Comparison of ENCODE assay signal across 30 cellular contexts in genomic region chr6:143823463-143824006, GRCh38. TPM values are rescaled to one million over a fixed set of nuclear protein-coding genes. Genes with fewer than 3 reads are reported as not detected.
DNase-seq lines count a peak whose midpoint lies in the region; ATAC-seq, FAIRE-seq and TF ChIP-seq lines count a peak whose summit lies in the region.
"Had no signal": no experiment of that assay in that cellular context is flagged by ENCODE, and none has a peak within 500 bp of the region (broad histone marks: within the 10 kb centered on the region; RNA-seq: fewer than 3 reads in every experiment).

No MANE protein-coding gene starts in this region.

- H3K4me3 Mint-ChIP-seq in activated T-cell treated with anti-CD3 and anti-CD28 coated beads, Interleukin-2, amount 50 U/mL, for 72 hours = no peak overlapping the region
- no peak overlapping the region for H3K4me3 Mint-ChIP-seq in activated T-cell treated with anti-CD3 and anti-CD28 coated beads, Interleukin-2, amount 50 U/mL, for 4 hours
- H3K4me3 Mint-ChIP-seq: activated naive CD8-positive, alpha-beta T cell treated with anti-CD3 and anti-CD28 coated beads, Interleukin-2, amount 50 U/mL, for 24 hours; central memory CD8-positive, alpha-beta T cell; IgD-negative memory B cell; nephron had no signal

- 50% methylated on average over 7 of the region's 7 CpGs for WGBS in K562 (ENCODE audit: insufficient coverage, low coverage, missing lambda C conversion rate)

- no peak overlapping the region for H3K4me3 ChIP-seq in K562
- H3K4me3 ChIP-seq in fibroblast of villous mesenchyme (ENCODE audit: low read depth, low read length) = no peak overlapping the region
- H3K4me3 ChIP-seq in MG63 = no peak overlapping the region
- H3K4me3 ChIP-seq: BLaER1, HAP-1, hepatocyte, transverse colon had no signal

- intact Hi-C loops in K562 (cut with micrococcal nuclease) = no loop called here

- FAIRE-seq in K562 (lab: Jason Lieb, UNC) = peak; percentile 58
- FAIRE-seq: GM19239 had no signal

- no peak for TF ChIP-seq RAD21 in K562 (CRISPR knock-in tag; conservative IDR thresholded peaks at IDR 0.05 in 1 of 2, IDR thresholded peaks at IDR 0.05 in 1 of 2)

- peaks cover 0 to 6% of the 10 kb centered on the region in 2 experiments; a peak in 1 of 5 replicates for H3K4me1 ChIP-seq in K562 (replicated peaks in 1 of 2; ENCODE audit: control insufficient read depth in 2 of 2, insufficient read depth in 2 of 2, low read length in 2 of 2)
- H3K4me1 ChIP-seq: BLaER1, HAP-1, transverse colon had no signal

- H3K36me3 ChIP-seq in K562 (ENCODE audit: control insufficient read depth, insufficient read depth, low read length) (no peaks in the 10 kb centered on the region), MG63 (peaks cover 18% of the 10 kb centered on the region)
- H3K36me3 ChIP-seq: BLaER1, HAP-1 had no signal

- H3K79me2 ChIP-seq in K562 (ENCODE audit: control insufficient read depth, insufficient read depth, low read length) = no peaks in the 10 kb centered on the region
- H3K79me2 ChIP-seq: hepatocyte had no signal

- no peak for ATAC-seq in activated T-cell treated with anti-CD3 and anti-CD28 coated beads, Interleukin-2, amount 50 U/mL, for 72 hours (replicated peaks in 1 of 2)
- ATAC-seq in activated T-cell treated with anti-CD3 and anti-CD28 coated beads, Interleukin-2, amount 50 U/mL, for 4 hours = no peak
- ATAC-seq in K562 = peak; percentile 53
- ATAC-seq: activated naive CD8-positive, alpha-beta T cell treated with anti-CD3 and anti-CD28 coated beads, Interleukin-2, amount 50 U/mL, for 24 hours; stimulated activated naive CD8-positive, alpha-beta T cell treated with anti-CD3 and anti-CD28 coated beads, Interleukin-15, Interleukin-2, amounts not matched to agents 100 U/mL and 50 U/mL, for 24 hours had no signal

- POLR2A ChIA-PET in K562 (lab: Yijun Ruan, JAX) = no interaction called here

- H3K27ac Mint-ChIP-seq in activated T-cell treated with anti-CD3 and anti-CD28 coated beads, Interleukin-2, amount 50 U/mL, for 72 hours = peak overlapping the region; percentile 2
- H3K27ac Mint-ChIP-seq: activated naive CD8-positive, alpha-beta T cell treated with anti-CD3 and anti-CD28 coated beads, Interleukin-2, amount 50 U/mL, for 24 hours; nephron had no signal

- H2AFZ ChIP-seq in K562 (ENCODE audit: low read depth, low read length) = no peak overlapping the region
- H2AFZ ChIP-seq: hepatocyte had no signal

- H4K20me1 ChIP-seq in K562 (replicated peaks; ENCODE audit: control insufficient read depth, insufficient read depth, low read length) = no peaks in the 10 kb centered on the region
- H4K20me1 ChIP-seq: BLaER1 had no signal

- TF ChIP-seq CTCF in K562 (IDR thresholded peaks at IDR 0.05 in 2 of 3, conservative IDR thresholded peaks at IDR 0.05 in 1 of 3; ENCODE audit: insufficient read depth in 2 of 3, low read depth in 1 of 3, low read length in 3 of 3) = no peak
- TF ChIP-seq CTCF in fibroblast of villous mesenchyme (IDR thresholded peaks at IDR 0.05; ENCODE audit: insufficient read depth, low read depth, low read length) = no peak

- peak; percentile 26; the same call in 1 of the 2 replicates for TF ChIP-seq EP300 in K562 (IDR thresholded peaks at IDR 0.05; ENCODE audit: low read length)

- TF ChIP-seq POLR2A in K562 (conservative IDR thresholded peaks at IDR 0.05) = no peak

- H3K27me3 ChIP-seq in K562 (ENCODE audit: control insufficient read depth in 2 of 2, insufficient read depth in 2 of 2, low read length in 2 of 2) (no peaks in the 10 kb centered on the region), MG63 (no peaks in the 10 kb centered on the region)
- H3K27me3 ChIP-seq: BLaER1, hepatocyte, transverse colon had no signal

- no peaks in the 10 kb centered on the region for H3K4me1 Mint-ChIP-seq in activated T-cell treated with anti-CD3 and anti-CD28 coated beads, Interleukin-2, amount 50 U/mL, for 72 hours (ENCODE audit: low read depth)
- no peaks in the 10 kb centered on the region for H3K4me1 Mint-ChIP-seq in activated T-cell treated with anti-CD3 and anti-CD28 coated beads, Interleukin-2, amount 50 U/mL, for 4 hours (ENCODE audit: low read depth)
- H3K4me1 Mint-ChIP-seq: activated naive CD8-positive, alpha-beta T cell treated with anti-CD3 and anti-CD28 coated beads, Interleukin-2, amount 50 U/mL, for 24 hours; central memory CD8-positive, alpha-beta T cell; IgD-negative memory B cell; nephron had no signal

- peak overlapping the region in 1 of 2 experiments; percentile 8; a peak in 1 of 4 replicates for H3K9ac ChIP-seq in K562 (ENCODE audit: insufficient read depth in 1 of 2, low read depth in 2 of 2, low read length in 2 of 2)
- H3K9ac ChIP-seq: BLaER1 had no signal

- H3K36me3 Mint-ChIP-seq in activated T-cell treated with anti-CD3 and anti-CD28 coated beads, Interleukin-2, amount 50 U/mL, for 72 hours (ENCODE audit: insufficient read depth in 2 of 2) = no peaks in the 10 kb centered on the region
- H3K36me3 Mint-ChIP-seq in activated T-cell treated with anti-CD3 and anti-CD28 coated beads, Interleukin-2, amount 50 U/mL, for 4 hours (ENCODE audit: insufficient read depth) = peaks cover 7% of the 10 kb centered on the region

- H3K9me1 ChIP-seq in K562 (ENCODE audit: control insufficient read depth, insufficient read depth, low read length) = no peaks in the 10 kb centered on the region

- CTCF ChIA-PET in K562 (lab: Yijun Ruan, JAX; ENCODE audit: low intra/inter-chr PET ratio) = no interaction called here

- no peaks in the 10 kb centered on the region for H3K27me3 Mint-ChIP-seq in activated T-cell treated with anti-CD3 and anti-CD28 coated beads, Interleukin-2, amount 50 U/mL, for 72 hours (ENCODE audit: low read depth)
- H3K27me3 Mint-ChIP-seq in activated T-cell treated with anti-CD3 and anti-CD28 coated beads, Interleukin-2, amount 50 U/mL, for 4 hours (ENCODE audit: low read depth) = no peaks in the 10 kb centered on the region
- H3K27me3 Mint-ChIP-seq: activated naive CD8-positive, alpha-beta T cell treated with anti-CD3 and anti-CD28 coated beads, Interleukin-2, amount 50 U/mL, for 24 hours; central memory CD8-positive, alpha-beta T cell; IgD-negative memory B cell had no signal

- no peak overlapping the region for H3K4me2 ChIP-seq in K562 (ENCODE audit: insufficient read depth, low read length)
- H3K4me2 ChIP-seq: BLaER1, hepatocyte had no signal

- H3K9me3 ChIP-seq in K562 (replicated peaks; ENCODE audit: control insufficient read depth, insufficient read depth, low read depth, low read length) = no peaks in the 10 kb centered on the region
- H3K9me3 ChIP-seq in MG63 = no peaks in the 10 kb centered on the region
- H3K9me3 ChIP-seq: BLaER1, HAP-1, transverse colon had no signal

- no peaks in the 10 kb centered on the region for H3K9me3 Mint-ChIP-seq in activated T-cell treated with anti-CD3 and anti-CD28 coated beads, Interleukin-2, amount 50 U/mL, for 72 hours
- H3K9me3 Mint-ChIP-seq in activated T-cell treated with anti-CD3 and anti-CD28 coated beads, Interleukin-2, amount 50 U/mL, for 4 hours = no peaks in the 10 kb centered on the region
- H3K9me3 Mint-ChIP-seq: activated naive CD8-positive, alpha-beta T cell treated with anti-CD3 and anti-CD28 coated beads, Interleukin-2, amount 50 U/mL, for 24 hours; central memory CD8-positive, alpha-beta T cell; IgD-negative memory B cell; nephron had no signal

- DNase-seq in activated T-cell treated with anti-CD3 and anti-CD28 coated beads, Interleukin-2, amount 50 U/mL, for 72 hours = no peak
- DNase-seq in activated T-cell treated with anti-CD3 and anti-CD28 coated beads, Interleukin-2, amount 50 U/mL, for 4 hours = no peak
- no peak for DNase-seq in K562 (ENCODE audit: extremely low read depth in 1 of 4, low spot score in 3 of 4)
- DNase-seq in fibroblast of villous mesenchyme (ENCODE audit: low read depth) = peak; percentile 27
- no peak for DNase-seq in HCEC 1CT
- no peak for DNase-seq in NCI-H2081 (lab: John Stamatoyannopoulos, UW)
- DNase-seq in MG63 = no peak
- no peak for DNase-seq in COLO668 (lab: John Stamatoyannopoulos, UW; ENCODE audit: unreplicated experiment)
- DNase-seq: 8988T; activated CD4-positive, alpha-beta T cell treated with anti-CD3 and anti-CD28 coated beads for 1 hour; activated naive CD8-positive, alpha-beta T cell treated with anti-CD3 and anti-CD28 coated beads, Interleukin-2, amount 50 U/mL, for 24 hours; effector memory CD4-positive, alpha-beta T cell; GDM1; MV-4-11; NCI-H2029; NCI-H446 treated with DMSO at 0.1 percent for 48 hours; RPMI8226; stimulated activated CD4-positive, alpha-beta T cell treated with anti-CD3 and anti-CD28 coated beads, Interleukin-1b, Interleukin-23, amount 100 ng/mL, for 48 hours; stimulated activated naive CD8-positive, alpha-beta T cell treated with anti-CD3 and anti-CD28 coated beads, Interleukin-15, Interleukin-2, amounts not matched to agents 100 U/mL and 50 U/mL, for 24 hours; transverse colon had no signal

- BruUV-seq in K562 (replicated peaks; lab: Mats Ljungman, UMichigan) = no TSS peak

- in situ Hi-C loops in K562 (cut with MboI) = no loop called here

- no peak overlapping the region for H3K27ac ChIP-seq in K562 (ENCODE audit: extremely low read depth, low read depth, low read length)
- H3K27ac ChIP-seq: BLaER1, transverse colon had no signal

RNA-seq across cellular contexts. Expression of gene LTV1, which starts 19.6 kb away (rescaled TPM):
- 10 to 100 TPM; 19.9 to 24.2 TPM for total RNA-seq in activated T-cell treated with anti-CD3 and anti-CD28 coated beads, Interleukin-2, amount 50 U/mL, for 72 hours
- 10 to 100 TPM; 91.5 to 98.9 (median 96.2) TPM for total RNA-seq in activated T-cell treated with anti-CD3 and anti-CD28 coated beads, Interleukin-2, amount 50 U/mL, for 4 hours
- 15.2 and 38.3 TPM in 2 replicates for total RNA-seq in K562 (2011; cell fraction: chromatin; rRNA removed; ENCODE audit: low replicate concordance)
- total RNA-seq in K562 (2011; cell fraction: nucleolus; rRNA removed) = 10.5 and 12.2 TPM in 2 replicates
- 10.1 and 13.8 TPM in 2 replicates for total RNA-seq in K562 (2011; cell fraction: nucleoplasm; rRNA removed)
- total RNA-seq in K562 (2014; rRNA removed) (66.8 and 80.1 TPM in 2 replicates), K562 (2014; rRNA removed; fragmentation: Illumina TruSeq; extraction: Trizol) (119 and 142 TPM in 2 replicates), K562 (2015; rRNA removed; fragmentation: Illumina TruSeq; extraction: Trizol) (140 and 148 TPM in 2 replicates), K562 (2021) (65.7 and 70.7 TPM in 2 replicates), fibroblast of villous mesenchyme (19.6 and 24.2 TPM in 2 replicates)
- polyA plus RNA-seq in K562 (2011; rRNA removed) (35.9 and 57.9 TPM in 2 replicates), K562 (2014; fragmentation: Illumina TruSeq; extraction: Trizol) (114 and 123 TPM in 2 replicates), K562 (2014; fragmentation: Nextera tagmentation; extraction: Ambion mirVana) (100 to 1,000 TPM in 1 of 2 experiments, 10 to 100 TPM in 1; 88.3 to 162 TPM), K562 (2014; rRNA removed) (123 and 141 TPM in 2 replicates)
- polyA plus RNA-seq in K562 (2011; cell fraction: cytosol; rRNA removed) = 6.3 and 12.5 TPM in 2 replicates
- polyA plus RNA-seq in K562 (2011; cell fraction: nucleus; rRNA removed) = 31.6 and 33.6 TPM in 2 replicates
- 38.2 and 83.0 TPM in 2 replicates for polyA plus RNA-seq in K562 (2012)
- polyA minus RNA-seq in K562 (2011; rRNA and poly(A)+ RNA removed) = 46.1 and 49.2 TPM in 2 replicates
- polyA minus RNA-seq in K562 (2011; cell fraction: cytosol; rRNA and poly(A)+ RNA removed) = 14.5 and 19.7 TPM in 2 replicates
- polyA minus RNA-seq in K562 (2011; cell fraction: nucleus; rRNA and poly(A)+ RNA removed) = 18.6 and 26.7 TPM in 2 replicates
- 41.6 and 59.7 TPM in 2 replicates for total RNA-seq in MG63 (2014; rRNA removed; shearing (Covaris generic); ENCODE audit: low replicate concordance)

RNA-seq across cellular contexts. Expression of gene ZC2HC1B, which starts 40.7 kb away (rescaled TPM):
- not detected for total RNA-seq in activated T-cell treated with anti-CD3 and anti-CD28 coated beads, Interleukin-2, amount 50 U/mL, for 72 hours
- not detected for total RNA-seq in activated T-cell treated with anti-CD3 and anti-CD28 coated beads, Interleukin-2, amount 50 U/mL, for 4 hours
- not detected in 2 replicates for total RNA-seq in K562 (2011; cell fraction: chromatin; rRNA removed; ENCODE audit: low replicate concordance)
- total RNA-seq in K562 (2011; cell fraction: nucleolus; rRNA removed) = not detected in 2 replicates
- total RNA-seq in K562 (2011; cell fraction: nucleoplasm; rRNA removed) = not detected in 2 replicates
- total RNA-seq in K562 (2014; rRNA removed) = not detected in 2 replicates
- not detected in 2 replicates for total RNA-seq in K562 (2014; rRNA removed; fragmentation: Illumina TruSeq; extraction: Trizol)
- not detected in 2 replicates for total RNA-seq in K562 (2015; rRNA removed; fragmentation: Illumina TruSeq; extraction: Trizol)
- not detected in 2 replicates for total RNA-seq in K562 (2021)
- not detected in 2 replicates for polyA plus RNA-seq in K562 (2011; rRNA removed)
- not detected in 2 replicates for polyA plus RNA-seq in K562 (2011; cell fraction: cytosol; rRNA removed)
- not detected in 2 replicates for polyA plus RNA-seq in K562 (2011; cell fraction: nucleus; rRNA removed)
- polyA plus RNA-seq in K562 (2012) = not detected in 2 replicates
- polyA plus RNA-seq in K562 (2014; fragmentation: Illumina TruSeq; extraction: Trizol) = not detected in 2 replicates
- polyA plus RNA-seq in K562 (2014; fragmentation: Nextera tagmentation; extraction: Ambion mirVana) = not detected
- polyA plus RNA-seq in K562 (2014; rRNA removed) = not detected in 2 replicates
- polyA minus RNA-seq in K562 (2011; rRNA and poly(A)+ RNA removed) = not detected in 2 replicates
- polyA minus RNA-seq in K562 (2011; cell fraction: cytosol; rRNA and poly(A)+ RNA removed) = not detected in 2 replicates
- polyA minus RNA-seq in K562 (2011; cell fraction: nucleus; rRNA and poly(A)+ RNA removed) = not detected in 2 replicates
- not detected in 2 replicates for total RNA-seq in fibroblast of villous mesenchyme
- total RNA-seq in MG63 (2014; rRNA removed; shearing (Covaris generic); ENCODE audit: low replicate concordance) = not detected in 2 replicates
- total RNA-seq: activated CD8-positive, alpha-beta memory T cell treated with anti-CD3 and anti-CD28 coated beads for 36 hours; hepatocyte; kidney epithelial cell; posterior vena cava; transverse colon had no signal
- polyA plus RNA-seq: hepatocyte, IgD-negative memory B cell had no signal
